8 cellular contexts compared by ENCODE assay signal in the genomic region with DNA sequence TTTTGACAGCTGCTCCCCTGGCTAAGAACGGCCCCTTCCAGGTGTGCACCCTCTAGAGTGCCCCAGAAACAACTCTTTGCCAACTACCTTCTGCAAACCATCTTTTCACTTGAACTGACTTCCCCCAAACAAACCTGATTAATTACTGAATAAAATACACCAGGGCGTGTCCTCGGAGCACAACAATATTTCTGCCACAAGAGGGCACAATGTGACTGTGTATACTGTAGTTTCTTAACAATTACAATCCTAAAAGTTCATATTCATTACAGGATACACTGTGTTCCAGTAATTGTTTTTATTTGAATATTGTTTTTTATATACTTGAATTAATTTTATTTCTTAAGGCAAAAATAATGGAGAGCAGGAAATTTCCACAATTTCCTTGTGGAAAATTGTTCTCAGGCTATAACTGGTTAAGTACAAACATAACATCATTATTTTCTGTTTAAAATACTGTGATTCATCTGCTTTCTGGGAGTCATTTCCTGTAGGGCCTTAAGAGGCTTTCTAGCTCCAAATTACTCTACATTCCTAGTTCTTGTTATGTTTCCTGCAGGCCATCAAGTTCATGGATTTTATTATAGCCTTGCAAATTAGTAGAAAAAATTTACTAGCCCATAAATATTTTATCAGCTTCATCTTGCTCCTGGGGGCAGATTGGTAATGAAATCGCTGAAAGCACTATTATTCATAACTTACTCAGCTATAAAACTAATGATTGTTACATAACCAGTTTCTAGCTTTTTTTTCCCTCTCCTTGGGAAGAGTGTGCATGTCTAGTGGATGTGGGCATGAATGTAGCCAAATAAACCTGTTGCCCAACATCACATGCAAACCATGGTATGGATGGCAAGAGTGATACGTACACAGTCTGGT. TPM values are rescaled to one million over a fixed set of nuclear protein-coding genes. Genes with fewer than 3 reads are reported as not detected.
DNase-seq lines count a peak whose midpoint lies in the region; ATAC-seq and TF ChIP-seq lines count a peak whose summit lies in the region.

No MANE protein-coding gene starts in this region.

- peaks cover 0 to 5% (median 0%) of the 10 kb centered on the region in 7 donors for H3K9me3 Mint-ChIP-seq in CD14-positive monocyte
- H3K9me3 Mint-ChIP-seq in stimulated activated memory B cell treated with anti-CD40 and anti-IgM and Interleukin-4, amounts not matched to agents 10 μg/mL and 1 μg/mL and 100 μg/mL, for 72 hours = no peaks in the 10 kb centered on the region

- H3K27me3 ChIP-seq in H7 (ENCODE audit: control insufficient read depth, insufficient read depth, low read length) (no peaks in the 10 kb centered on the region), colonic mucosa (no peaks in the 10 kb centered on the region), lung (ENCODE audit: control insufficient read depth, insufficient read depth) (no peaks in the 10 kb centered on the region)

- no peaks in the 10 kb centered on the region for H3K36me3 ChIP-seq in H7 (replicated peaks; ENCODE audit: control insufficient read depth, insufficient read depth, low read length)
- no peaks in the 10 kb centered on the region for H3K36me3 ChIP-seq in colonic mucosa
- H3K36me3 ChIP-seq in lung (ENCODE audit: control insufficient read depth in 2 of 2, insufficient read depth in 2 of 2, low read length in 2 of 2) = no peaks in the 10 kb centered on the region

- peak; percentile 67 for ATAC-seq in lung (ENCODE audit: insufficient read depth, low FRiP score)
- peak; percentile 71 for ATAC-seq in stimulated activated memory B cell treated with anti-CD40 and anti-IgM and Interleukin-4, amounts not matched to agents 10 μg/mL and 1 μg/mL and 100 μg/mL, for 72 hours

- intact Hi-C loops in CD14-positive monocyte (cut with micrococcal nuclease) (loop anchor here in 1 of 2 donors (10.0 kb wide), 2 partner anchors 417 to 477 kb away; no protein-coding TSS in a partner anchor), colonic mucosa (cut with DNase I) (loop anchor here (2.0 to 10.0 kb wide), 3 partner anchors 347 to 474 kb away; partner anchors contain the start of gene AMD1)

- TF ChIP-seq CTCF in CD14-positive monocyte (IDR thresholded peaks at IDR 0.05) (peak; percentile 88), colonic mucosa (IDR thresholded peaks at IDR 0.05) (peak; percentile 81), lung (IDR thresholded peaks at IDR 0.05; ENCODE audit: control extremely low read depth, extremely low read depth) (peak; percentile 60)

- peaks cover 0 to 3% of the 10 kb centered on the region in 2 donors for H3K36me3 Mint-ChIP-seq in CD14-positive monocyte
- no peaks in the 10 kb centered on the region for H3K36me3 Mint-ChIP-seq in stimulated activated memory B cell treated with anti-CD40 and anti-IgM and Interleukin-4, amounts not matched to agents 10 μg/mL and 1 μg/mL and 100 μg/mL, for 72 hours

- H3K9ac ChIP-seq in colonic mucosa (ENCODE audit: low read depth in 2 of 2, low read length in 2 of 2) = no peak overlapping the region

- H3K4me1 Mint-ChIP-seq in CD14-positive monocyte = peaks cover 18% of the 10 kb centered on the region
- H3K4me1 Mint-ChIP-seq in stimulated activated memory B cell treated with anti-CD40 and anti-IgM and Interleukin-4, amounts not matched to agents 10 μg/mL and 1 μg/mL and 100 μg/mL, for 72 hours = peaks cover 23% of the 10 kb centered on the region

- peaks cover 0 to 2% (median 0%) of the 10 kb centered on the region in 3 donors for H3K27me3 Mint-ChIP-seq in CD14-positive monocyte (ENCODE audit: low read depth in 3 of 3)
- no peaks in the 10 kb centered on the region for H3K27me3 Mint-ChIP-seq in stimulated activated memory B cell treated with anti-CD40 and anti-IgM and Interleukin-4, amounts not matched to agents 10 μg/mL and 1 μg/mL and 100 μg/mL, for 72 hours

- H3K4me3 ChIP-seq in H7 (ENCODE audit: insufficient read depth, low read depth, low read length) = no peak overlapping the region
- H3K4me3 ChIP-seq in colonic mucosa = no peak overlapping the region
- H3K4me3 ChIP-seq in lung = no peak overlapping the region

- H3K4me3 Mint-ChIP-seq in CD14-positive monocyte = no peak overlapping the region
- no peak overlapping the region for H3K4me3 Mint-ChIP-seq in stimulated activated memory B cell treated with anti-CD40 and anti-IgM and Interleukin-4, amounts not matched to agents 10 μg/mL and 1 μg/mL and 100 μg/mL, for 72 hours

- H3K4me1 ChIP-seq in colonic mucosa = no peaks in the 10 kb centered on the region
- peaks cover 0 to 5% of the 10 kb centered on the region in 2 donors for H3K4me1 ChIP-seq in lung (ENCODE audit: control insufficient read depth in 2 of 2, insufficient read depth in 2 of 2, low read length in 2 of 2)

- DNase-seq in CD14-positive monocyte (ENCODE audit: low spot score) (no peak), H7 (peak; percentile 50), NCI-H226 (peak; percentile 70), colonic mucosa (peak; percentile 66), lung (ENCODE audit: low spot score) (no peak), NCI-H524 treated with DMSO at 0.1 percent for 48 hours (lab: John Stamatoyannopoulos, UW) (no peak)
- peak in 3 of 4 experiments; percentile 4 to 13 (median 10) for DNase-seq in activated CD4-positive, CD25-positive, alpha-beta regulatory T cell (lab: John Stamatoyannopoulos, UW)

- H3K27ac Mint-ChIP-seq in CD14-positive monocyte = no peak overlapping the region
- no peak overlapping the region for H3K27ac Mint-ChIP-seq in stimulated activated memory B cell treated with anti-CD40 and anti-IgM and Interleukin-4, amounts not matched to agents 10 μg/mL and 1 μg/mL and 100 μg/mL, for 72 hours

- WGBS in lung, 2 donors = 15 to 21% methylated on average over 5 of the region's 5 CpGs

- H3K27ac ChIP-seq in colonic mucosa (no peak overlapping the region), lung (ENCODE audit: low read depth in 1 of 2, low read length in 1 of 2) (peak overlapping the region in 1 of 2 donors; percentile 36)

- H3K9me3 ChIP-seq in colonic mucosa (no peaks in the 10 kb centered on the region), lung (ENCODE audit: control insufficient read depth in 2 of 2, insufficient read depth in 1 of 2, low read length in 1 of 2) (no peaks in the 10 kb centered on the region)

RNA-seq across cellular contexts. Expression of gene SLC22A16, which starts 51.9 kb away (rescaled TPM):
- 10 to 100 TPM in 1 of 2 donors, 1 to 10 TPM in 1; 4.0 to 15.6 TPM for polyA plus RNA-seq in CD14-positive monocyte
- not detected in 2 replicates for total RNA-seq in H7 (2014; rRNA removed; shearing (Covaris generic))
- total RNA-seq in colonic mucosa = 1 to 10 TPM in 1 of 2 donors, not detected in 1; 1.1 TPM
- 1 to 10 TPM in 1 of 2 donors, under 1 TPM in 1; 0.65 to 1.3 TPM for total RNA-seq in lung
- polyA plus RNA-seq in lung = 1 to 10 TPM in 1 of 2 donors, under 1 TPM in 1; 0.37 to 3.2 TPM

Comparison
In these comparisons a context has a peak if more than half of its experiments do, and no peak if none do; other contexts are left out.
1. DNase-seq: peak in H7 (single experiment), NCI-H226 (single experiment), activated CD4-positive, CD25-positive, alpha-beta regulatory T cell (3 of 4) and colonic mucosa (single experiment); none in CD14-positive monocyte (single experiment), lung (single experiment) and NCI-H524 treated with DMSO at 0.1 percent for 48 hours (single experiment).
2. Peak in every context shown above with its lines, with median percentiles within 50 percentile points of each other: CTCF ChIP-seq.